ENCODE assay signal across 8 cellular contexts in the genomic region with DNA sequence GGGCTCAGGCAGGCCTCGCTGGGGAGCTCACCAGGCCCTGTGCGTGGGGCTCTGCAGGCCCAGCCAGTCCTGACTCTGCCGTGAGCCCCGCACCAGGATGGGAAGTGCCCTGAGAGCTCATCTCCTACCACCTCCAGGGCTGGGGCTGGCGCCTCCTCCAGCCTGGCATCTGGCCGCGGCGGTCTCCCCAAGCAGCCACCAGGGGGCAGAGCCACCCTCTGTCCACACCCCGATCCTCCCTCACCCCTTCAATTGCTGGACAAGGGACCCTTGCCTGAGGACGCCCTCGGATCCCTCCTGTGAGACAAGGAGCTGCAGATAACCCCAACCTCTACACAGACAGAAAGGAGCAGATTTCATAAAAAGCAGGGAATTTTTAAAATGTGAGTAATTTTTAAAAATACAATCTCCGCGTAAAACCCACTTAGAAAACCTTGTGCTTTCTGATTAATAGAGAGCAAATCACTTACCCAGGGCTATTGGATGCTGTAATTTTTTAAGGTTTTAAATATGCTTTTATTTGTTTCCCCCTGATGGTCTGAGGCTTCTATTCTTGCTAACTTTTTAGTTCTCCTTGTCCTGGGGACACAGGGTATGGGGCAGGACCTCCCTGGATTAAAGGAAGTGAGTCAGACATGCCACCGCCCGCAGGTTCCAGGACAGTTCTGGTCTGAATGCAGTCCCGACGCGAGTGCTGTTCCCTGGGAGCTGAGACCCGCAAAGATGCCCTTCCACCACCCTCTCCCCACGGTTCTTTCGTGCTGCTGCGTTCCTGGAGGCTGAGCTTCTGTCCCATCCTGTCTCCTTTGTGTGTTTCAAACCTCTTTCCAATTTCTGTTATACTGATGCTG. TPM values are rescaled to one million over a fixed set of nuclear protein-coding genes. Genes with fewer than 3 reads are reported as not detected.
DNase-seq lines count a peak whose midpoint lies in the region; ATAC-seq and TF ChIP-seq lines count a peak whose summit lies in the region.

No MANE protein-coding gene starts in this region.

- H3K27ac ChIP-seq in prostate gland = no peak overlapping the region

- no peaks in the 10 kb centered on the region for H3K9me3 ChIP-seq in prostate gland

- H3K4me1 ChIP-seq in prostate gland (replicated peaks) = no peaks in the 10 kb centered on the region

- intact Hi-C loops in head of caudate nucleus (cut with DNase I) = no loop called here
- intact Hi-C loops in prostate gland (cut with DNase I) = no loop called here

- H3K9me3 Mint-ChIP-seq in activated T-helper 17 cell treated with anti-CD3 and anti-CD28 coated beads, Interleukin-2, amount 50 U/mL, for 72 hours = no peaks in the 10 kb centered on the region

- no peaks in the 10 kb centered on the region for H3K36me3 Mint-ChIP-seq in activated T-helper 17 cell treated with anti-CD3 and anti-CD28 coated beads, Interleukin-2, amount 50 U/mL, for 72 hours (ENCODE audit: low read depth)

- H3K27me3 ChIP-seq in GM06990 (replicated peaks; ENCODE audit: control insufficient read depth, insufficient read depth, low read length) = peaks cover 3% of the 10 kb centered on the region
- H3K27me3 ChIP-seq in prostate gland (replicated peaks; ENCODE audit: insufficient read depth) = no peaks in the 10 kb centered on the region

- TF ChIP-seq CTCF in GM06990 (IDR thresholded peaks at IDR 0.05; ENCODE audit: insufficient read depth, low read length, poor library complexity, severe bottlenecking) = peak; percentile 94
- peak; percentile 73 to 86 (median 80) for TF ChIP-seq CTCF in prostate gland (IDR thresholded peaks at IDR 0.05)

- H3K4me3 Mint-ChIP-seq in activated T-helper 17 cell treated with anti-CD3 and anti-CD28 coated beads, Interleukin-2, amount 50 U/mL, for 72 hours = no peak overlapping the region

- DNase-seq in GM06990 (ENCODE audit: extremely low read depth, insufficient read length) (peak; percentile 41), RKO (ENCODE audit: low spot score) (peak; percentile 40), head of caudate nucleus (peak; percentile 51 to 90 (median 75)), prostate gland (ENCODE audit: low spot score) (peak; percentile 42), HCEC 1CT (no peak)

- peaks cover 38% of the 10 kb centered on the region for H3K27me3 Mint-ChIP-seq in activated T-helper 17 cell treated with anti-CD3 and anti-CD28 coated beads, Interleukin-2, amount 50 U/mL, for 72 hours

- TF ChIP-seq POLR2A in prostate gland (IDR thresholded peaks at IDR 0.05) = no peak

- H3K27ac Mint-ChIP-seq in activated T-helper 17 cell treated with anti-CD3 and anti-CD28 coated beads, Interleukin-2, amount 50 U/mL, for 72 hours = no peak overlapping the region

- H3K36me3 ChIP-seq in GM06990 (ENCODE audit: control insufficient read depth, insufficient read depth, low read length) (no peaks in the 10 kb centered on the region), prostate gland (no peaks in the 10 kb centered on the region)

- WGBS in prostate gland = 25% methylated on average over 22 of the region's 22 CpGs

- H3K4me3 ChIP-seq in GM06990 (replicated peaks; ENCODE audit: low read depth, low read length) = no peak overlapping the region
- no peak overlapping the region for H3K4me3 ChIP-seq in prostate gland

- no peaks in the 10 kb centered on the region for H3K4me1 Mint-ChIP-seq in activated T-helper 17 cell treated with anti-CD3 and anti-CD28 coated beads, Interleukin-2, amount 50 U/mL, for 72 hours

- ATAC-seq in HG03442 (IDR thresholded peaks at IDR 0.05; ENCODE audit: unreplicated experiment) = peak; percentile 43
- ATAC-seq in activated T-helper 17 cell treated with anti-CD3 and anti-CD28 coated beads, Interleukin-2, amount 50 U/mL, for 72 hours (replicated peaks) = peak; percentile 68
- ATAC-seq in HG03378 (IDR thresholded peaks at IDR 0.05; ENCODE audit: unreplicated experiment) = no peak

RNA-seq across cellular contexts. Expression of gene CHRNA7, which starts 52.3 kb away (rescaled TPM):
- not detected for total RNA-seq in activated T-helper 17 cell treated with anti-CD3 and anti-CD28 coated beads, Interleukin-2, amount 50 U/mL, for 72 hours
- total RNA-seq in prostate gland = 1 to 10 TPM; 3.7 to 9.3 TPM

Comparison
In these comparisons a context has a peak if more than half of its experiments do, and no peak if none do; other contexts are left out.
1. RNA of gene CHRNA7, which starts 52.3 kb away (total RNA-seq): 3.7 to 9.3 TPM in prostate gland; not detected in activated T-helper 17 cell treated with anti-CD3 and anti-CD28 coated beads, Interleukin-2, amount 50 U/mL, for 72 hours; every median in the first group is over 4 times any median in the second.